In the genomic region with DNA sequence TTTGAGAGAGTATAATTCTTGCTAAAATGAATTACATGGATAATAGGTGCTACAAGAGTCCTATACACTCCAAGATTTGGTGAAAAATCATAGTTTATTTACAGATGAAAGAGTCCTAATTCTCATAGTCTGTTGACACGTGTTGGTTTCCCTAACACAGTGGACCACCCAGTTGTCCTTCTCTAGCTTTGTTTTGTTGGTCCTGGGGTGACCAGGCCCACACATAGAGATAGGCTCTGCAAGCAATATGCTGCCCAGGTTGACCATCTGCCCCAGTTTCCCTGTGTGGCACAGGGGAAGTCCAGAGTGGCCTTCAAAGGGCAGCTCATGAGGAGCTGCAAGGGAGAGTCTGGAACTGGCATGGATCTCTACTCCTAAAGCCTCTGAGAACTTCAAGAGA, we compare ENCODE assay signal across 13 cellular contexts.
A peak's percentile ranks its signal among the peaks of the same experiment; 100 is the strongest.
DNase-seq lines count a peak whose midpoint lies in the region; ATAC-seq and TF ChIP-seq lines count a peak whose summit lies in the region.
"Had no signal": no experiment of that assay in that cellular context is flagged by ENCODE, and none has a peak within 500 bp of the region (broad histone marks: within the 10 kb centered on the region; RNA-seq: fewer than 3 reads in every experiment).

No MANE protein-coding gene starts in this region.

- no peak for TF ChIP-seq POLR2A in gastroesophageal sphincter (IDR thresholded peaks at IDR 0.05)

- no peaks in the 10 kb centered on the region for H3K36me3 ChIP-seq in CD8-positive, alpha-beta T cell (ENCODE audit: insufficient read depth, low read length)
- H3K36me3 ChIP-seq in RWPE2 (ENCODE audit: low read depth) (no peaks in the 10 kb centered on the region), gastroesophageal sphincter (no peaks in the 10 kb centered on the region), smooth muscle cell (ENCODE audit: low read depth) (no peaks in the 10 kb centered on the region)

- no peak overlapping the region for H3K4me3 ChIP-seq in CD8-positive, alpha-beta T cell (ENCODE audit: low read depth, low read length)
- H3K4me3 ChIP-seq in RWPE2 (ENCODE audit: severe bottlenecking) (no peak overlapping the region), gastroesophageal sphincter (no peak overlapping the region), smooth muscle cell (no peak overlapping the region)

- H3K27ac Mint-ChIP-seq in CD8-positive, alpha-beta T cell = peak overlapping the region; percentile 92
- H3K27ac Mint-ChIP-seq: progenitor cell of endocrine pancreas had no signal

- no peaks in the 10 kb centered on the region for H3K27me3 ChIP-seq in CD8-positive, alpha-beta T cell (ENCODE audit: insufficient read depth, low read length)
- H3K27me3 ChIP-seq in RWPE2 (ENCODE audit: insufficient read depth, poor library complexity, severe bottlenecking) (no peaks in the 10 kb centered on the region), gastroesophageal sphincter (no peaks in the 10 kb centered on the region), smooth muscle cell (ENCODE audit: low read depth) (no peaks in the 10 kb centered on the region)

- ATAC-seq in CD8-positive, alpha-beta T cell = no peak
- ATAC-seq in RWPE2 (ENCODE audit: low read depth) = no peak
- no peak for ATAC-seq in gastroesophageal sphincter
- ATAC-seq: stimulated activated naive CD8-positive, alpha-beta T cell treated with anti-CD3 and anti-CD28 coated beads, Interleukin-15, amount 100 ng/mL, for 72 hours had no signal

- peak overlapping the region; percentile 66 for H3K4me2 ChIP-seq in smooth muscle cell

- WGBS in gastroesophageal sphincter (ENCODE audit: low coverage in 1 of 2), 2 donors = 67 to 100% methylated on average over 1 of the region's 1 CpG
- 96% methylated on average over 1 of the region's 1 CpG for WGBS in smooth muscle cell (ENCODE audit: low lambda C conversion rate)

- H3K4me3 Mint-ChIP-seq in CD8-positive, alpha-beta T cell = no peak overlapping the region
- H3K4me3 Mint-ChIP-seq: stimulated activated naive CD8-positive, alpha-beta T cell treated with anti-CD3 and anti-CD28 coated beads, Interleukin-15, amount 100 ng/mL, for 72 hours; T-helper 1 cell treated with Interleukin-12 subunit alpha and Interleukin-12 subunit beta and Interleukin-4 antibody, amounts not matched to agents 30 μg/mL and 1 μg/mL, for 36 hours had no signal

- peaks cover 42% of the 10 kb centered on the region for H3K4me1 ChIP-seq in CD8-positive, alpha-beta T cell (ENCODE audit: insufficient read depth, low read length)
- H3K4me1 ChIP-seq in RWPE2 (ENCODE audit: insufficient read depth, poor library complexity, severe bottlenecking) (peaks cover 38% of the 10 kb centered on the region), gastroesophageal sphincter (peaks cover 22 to 71% (median 41%) of the 10 kb centered on the region in 3 donors), smooth muscle cell (ENCODE audit: low read depth) (peaks cover 27% of the 10 kb centered on the region)

- intact Hi-C loops in CD8-positive, alpha-beta T cell (cut with DNase I, micrococcal nuclease) = no loop called here

- H3F3A ChIP-seq in smooth muscle cell (ENCODE audit: low read depth) = peaks cover 56% of the 10 kb centered on the region

- no peak overlapping the region for H2AFZ ChIP-seq in smooth muscle cell (ENCODE audit: low read depth)

- H3K27ac ChIP-seq in CD8-positive, alpha-beta T cell (ENCODE audit: low read depth, low read length) = no peak overlapping the region
- H3K27ac ChIP-seq in RWPE2 (ENCODE audit: poor library complexity, severe bottlenecking) = peak overlapping the region; percentile 91
- peak overlapping the region; percentile 51 to 80 (median 77) for H3K27ac ChIP-seq in gastroesophageal sphincter
- H3K27ac ChIP-seq in smooth muscle cell (ENCODE audit: low read depth) = peak overlapping the region; percentile 98

- no peaks in the 10 kb centered on the region for H4K20me1 ChIP-seq in smooth muscle cell (ENCODE audit: low read depth)

- TF ChIP-seq EP300 in gastroesophageal sphincter (IDR thresholded peaks at IDR 0.05) = no peak

- peaks cover 27% of the 10 kb centered on the region for H3K36me3 Mint-ChIP-seq in CD8-positive, alpha-beta T cell

- no peaks in the 10 kb centered on the region for H3K9me3 Mint-ChIP-seq in CD8-positive, alpha-beta T cell
- H3K9me3 Mint-ChIP-seq: stimulated activated naive CD8-positive, alpha-beta T cell treated with anti-CD3 and anti-CD28 coated beads, Interleukin-15, amount 100 ng/mL, for 72 hours; T-helper 1 cell treated with Interleukin-12 subunit alpha and Interleukin-12 subunit beta and Interleukin-4 antibody, amounts not matched to agents 30 μg/mL and 1 μg/mL, for 36 hours had no signal

- H3K9me3 ChIP-seq in CD8-positive, alpha-beta T cell (ENCODE audit: low read length) = no peaks in the 10 kb centered on the region
- H3K9me3 ChIP-seq in RWPE2 (ENCODE audit: severe bottlenecking) (no peaks in the 10 kb centered on the region), gastroesophageal sphincter (no peaks in the 10 kb centered on the region), smooth muscle cell (replicated peaks; ENCODE audit: low read depth) (no peaks in the 10 kb centered on the region)

- DNase-seq in CD8-positive, alpha-beta T cell = no peak
- no peak for DNase-seq in RWPE2 (ENCODE audit: low spot score)
- no peak for DNase-seq in smooth muscle cell (lab: John Stamatoyannopoulos, UW; ENCODE audit: unreplicated experiment)
- DNase-seq in NCI-H2107 treated with DMSO at 0.1 percent for 48 hours (lab: John Stamatoyannopoulos, UW; ENCODE audit: unreplicated experiment) = no peak
- no peak for DNase-seq in activated CD8-positive, alpha-beta memory T cell treated with anti-CD3 and anti-CD28 coated beads, Interleukin-2, amount 50 U/mL, for 4 hours
- no peak for DNase-seq in NCI-H526 treated with DMSO at 0.1 percent for 48 hours (lab: John Stamatoyannopoulos, UW)
- DNase-seq: effector CD8-positive, alpha-beta T cell; glutamatergic neuron; stimulated activated CD4-positive, alpha-beta T cell treated with anti-CD3 and anti-CD28 coated beads, Interleukin-4, amount 100 ng/mL, for 24 hours; stimulated activated naive CD8-positive, alpha-beta T cell treated with anti-CD3 and anti-CD28 coated beads, Interleukin-15, amount 100 ng/mL, for 72 hours had no signal

- TF ChIP-seq CTCF in CD8-positive, alpha-beta T cell (IDR thresholded peaks at IDR 0.05) = no peak
- TF ChIP-seq CTCF in RWPE2 (IDR thresholded peaks at IDR 0.05; ENCODE audit: poor library complexity, severe bottlenecking) (no peak), gastroesophageal sphincter (IDR thresholded peaks at IDR 0.05) (no peak), smooth muscle cell (IDR thresholded peaks at IDR 0.05; ENCODE audit: borderline replicate concordance, insufficient read depth, poor library complexity, severe bottlenecking) (no peak)

- CTCF ChIA-PET in CD8-positive, alpha-beta T cell (lab: Charles Lee) = interaction anchor here (0.7 to 1.2 kb wide), 2 partner anchors 80 to 185 kb away, joined by 4 to 7 read pairs; partner anchors contain the start of gene MAML2

- no peaks in the 10 kb centered on the region for H3K27me3 Mint-ChIP-seq in CD8-positive, alpha-beta T cell (ENCODE audit: low read depth)
- H3K27me3 Mint-ChIP-seq: progenitor cell of endocrine pancreas; stimulated activated naive CD8-positive, alpha-beta T cell treated with anti-CD3 and anti-CD28 coated beads, Interleukin-15, amount 100 ng/mL, for 72 hours had no signal

- H3K79me2 ChIP-seq in smooth muscle cell (ENCODE audit: low read depth) = peaks cover 32% of the 10 kb centered on the region

- peaks cover 63% of the 10 kb centered on the region for H3K4me1 Mint-ChIP-seq in CD8-positive, alpha-beta T cell (ENCODE audit: low read depth)

- POLR2A ChIA-PET in CD8-positive, alpha-beta T cell (lab: Charles Lee) = interaction anchor here (0.6 to 1.1 kb wide), 2 partner anchors 8 to 35 kb away, joined by 3 read pairs; no protein-coding TSS in a partner anchor

- H3K9ac ChIP-seq in smooth muscle cell (ENCODE audit: low read depth) = no peak overlapping the region
